ENCODE assay signal across 19 cellular contexts in genomic region chr10:103620891-103621777, GRCh38.
A peak's percentile ranks its signal among the peaks of the same experiment; 100 is the strongest.
DNase-seq lines count a peak whose midpoint lies in the region; ATAC-seq, FAIRE-seq and TF ChIP-seq lines count a peak whose summit lies in the region.
"Had no signal": no experiment of that assay in that cellular context is flagged by ENCODE, and none has a peak within 500 bp of the region (broad histone marks: within the 10 kb centered on the region; RNA-seq: fewer than 3 reads in every experiment).

No MANE protein-coding gene starts in this region.

- H3K27me3 Mint-ChIP-seq in HFFc6 (ENCODE audit: insufficient read depth), result peaks cover 17% of the 10 kb centered on the region
- no peaks in the 10 kb centered on the region for H3K27me3 Mint-ChIP-seq in activated naive CD4-positive, alpha-beta T cell treated with anti-CD3 and anti-CD28 coated beads, Interleukin-2, amount 10 ng/mL, durations not matched to agents 7 days and 5 days
- H3K27me3 Mint-ChIP-seq: naive thymus-derived CD4-positive, alpha-beta T cell had no signal

- POLR2A ChIA-PET in K562 (lab: Yijun Ruan, JAX), result interaction anchor here (0.6 to 1.0 kb wide), 3 partner anchors 9 to 155 kb away, joined by 3 to 4 read pairs (median 3); no protein-coding TSS in a partner anchor

- H3K4ac ChIP-seq in mesenchymal stem cell (ENCODE audit: low read depth in 1 of 2, low read length in 2 of 2), result no peak overlapping the region

- in situ Hi-C loops in K562 (cut with MboI), result no loop called here

- H2AK5ac ChIP-seq in mesenchymal stem cell (ENCODE audit: low read length, severe bottlenecking), result no peak overlapping the region

- no peak overlapping the region for H3K23ac ChIP-seq in mesenchymal stem cell (ENCODE audit: low read length in 2 of 2)

- intact Hi-C loops in K562 (cut with micrococcal nuclease), result no loop called here

- TF ChIP-seq CTCF in HFFc6 (IDR thresholded peaks at IDR 0.05) (no peak), K562 (IDR thresholded peaks at IDR 0.05 in 2 of 3, conservative IDR thresholded peaks at IDR 0.05 in 1 of 3; ENCODE audit: insufficient read depth in 2 of 3, low read depth in 1 of 3, low read length in 3 of 3) (no peak), thoracic aorta (IDR thresholded peaks at IDR 0.05) (no peak)

- 83% methylated on average over 12 of the region's 15 CpGs for WGBS in K562 (ENCODE audit: insufficient coverage, low coverage, missing lambda C conversion rate)
- 95% methylated on average over 15 of the region's 15 CpGs for WGBS in mesenchymal stem cell

- H3K27ac ChIP-seq in K562 (ENCODE audit: extremely low read depth, low read depth, low read length), result no peak overlapping the region; the same call in 2 of the 3 replicates
- H3K27ac ChIP-seq in mesenchymal stem cell (ENCODE audit: low read length, poor library complexity, severe bottlenecking), result no peak overlapping the region
- H3K27ac ChIP-seq in thoracic aorta, result peak overlapping the region; percentile 71 to 78
- H3K27ac ChIP-seq: epithelial cell of prostate had no signal

- H3K27me3 ChIP-seq in K562 (ENCODE audit: control insufficient read depth in 2 of 2, insufficient read depth in 2 of 2, low read length in 2 of 2) (no peaks in the 10 kb centered on the region), mesenchymal stem cell (ENCODE audit: control insufficient read depth in 1 of 2, insufficient read depth in 1 of 2, low read length in 2 of 2) (no peaks in the 10 kb centered on the region), thoracic aorta (replicated peaks; ENCODE audit: insufficient read depth) (no peaks in the 10 kb centered on the region)
- H3K27me3 ChIP-seq: Peyer's patch had no signal

- peaks cover 4% of the 10 kb centered on the region for H3K9me1 ChIP-seq in K562 (ENCODE audit: control insufficient read depth, insufficient read depth, low read length)

- ATAC-seq in K562, result no peak
- ATAC-seq in thoracic aorta (ENCODE audit: insufficient number of reproducible peaks, low FRiP score, low read depth), result no peak
- no peak for ATAC-seq in HG02938 (IDR thresholded peaks at IDR 0.05; ENCODE audit: unreplicated experiment)
- ATAC-seq: naive thymus-derived CD4-positive, alpha-beta T cell; SK-N-SH treated with all-trans-retinoic acid at 6 μM for 48 hours had no signal

- H3K14ac ChIP-seq in mesenchymal stem cell (ENCODE audit: low read length in 2 of 2), result no peak overlapping the region

- DNase-seq in HFFc6, result no peak
- DNase-seq in K562 (ENCODE audit: extremely low read depth in 1 of 4, low spot score in 3 of 4), result no peak
- no peak for DNase-seq in mesenchymal stem cell
- no peak for DNase-seq in thoracic aorta (ENCODE audit: low spot score)
- no peak for DNase-seq in activated naive CD4-positive, alpha-beta T cell treated with anti-CD3 and anti-CD28 coated beads, Interleukin-2, amount 10 ng/mL, durations not matched to agents 7 days and 5 days
- DNase-seq in cortex of kidney (lab: John Stamatoyannopoulos, UW), result no peak
- DNase-seq: activated CD4-positive, alpha-beta T cell treated with anti-CD3 and anti-CD28 coated beads for 4 hours; activated effector memory CD4-positive, alpha-beta T cell treated with Interleukin-2 at 50 U/mL for 16 hours; Calu3; GDM1; Karpas-422; naive thymus-derived CD4-positive, alpha-beta T cell; NCI-H1417 treated with DMSO at 0.1 percent for 48 hours; Peyer's patch; stimulated activated CD4-positive, alpha-beta T cell treated with anti-CD3 and anti-CD28 coated beads, Interleukin-1b, Interleukin-23, amount 100 ng/mL, for 48 hours had no signal

- H3K4me3 ChIP-seq in K562 (no peak overlapping the region), mesenchymal stem cell (ENCODE audit: insufficient read depth in 1 of 2, low read depth in 1 of 2, low read length in 2 of 2) (peak overlapping the region in 1 of 2 experiments; percentile 1), thoracic aorta (no peak overlapping the region)
- H3K4me3 ChIP-seq: Peyer's patch had no signal

- no peaks in the 10 kb centered on the region for H4K20me1 ChIP-seq in K562 (replicated peaks; ENCODE audit: control insufficient read depth, insufficient read depth, low read length)

- CTCF ChIA-PET in K562 (lab: Yijun Ruan, JAX; ENCODE audit: low intra/inter-chr PET ratio), result no interaction called here
- CTCF ChIA-PET in activated naive CD4-positive, alpha-beta T cell treated with anti-CD3 and anti-CD28 coated beads, Interleukin-2, amount 10 ng/mL, durations not matched to agents 7 days and 5 days (lab: Charles Lee), result no interaction called here

- no peak overlapping the region for H4K8ac ChIP-seq in mesenchymal stem cell (ENCODE audit: low read length)

- H3K4me3 Mint-ChIP-seq in HFFc6, result no peak overlapping the region
- H3K4me3 Mint-ChIP-seq in activated naive CD4-positive, alpha-beta T cell treated with anti-CD3 and anti-CD28 coated beads, Interleukin-2, amount 10 ng/mL, durations not matched to agents 7 days and 5 days, result no peak overlapping the region
- H3K4me3 Mint-ChIP-seq: naive thymus-derived CD4-positive, alpha-beta T cell had no signal

- H3K4me1 ChIP-seq in K562 (replicated peaks in 1 of 2; ENCODE audit: control insufficient read depth in 2 of 2, insufficient read depth in 2 of 2, low read length in 2 of 2), result peaks cover 42 to 65% of the 10 kb centered on the region in 2 experiments
- H3K4me1 ChIP-seq in mesenchymal stem cell (ENCODE audit: control insufficient read depth, insufficient read depth, low read depth, low read length), result no peaks in the 10 kb centered on the region
- peaks cover 38 to 69% of the 10 kb centered on the region in 2 donors for H3K4me1 ChIP-seq in thoracic aorta (ENCODE audit: control insufficient read depth in 1 of 2, low read depth in 2 of 2)

- H3K9me3 Mint-ChIP-seq in HFFc6, result no peaks in the 10 kb centered on the region
- no peaks in the 10 kb centered on the region for H3K9me3 Mint-ChIP-seq in activated naive CD4-positive, alpha-beta T cell treated with anti-CD3 and anti-CD28 coated beads, Interleukin-2, amount 10 ng/mL, durations not matched to agents 7 days and 5 days
- H3K9me3 Mint-ChIP-seq: naive thymus-derived CD4-positive, alpha-beta T cell had no signal

- H3K79me1 ChIP-seq in mesenchymal stem cell (replicated peaks; ENCODE audit: low read length, poor library complexity, severe bottlenecking), result no peaks in the 10 kb centered on the region

- no peak overlapping the region for H2BK120ac ChIP-seq in mesenchymal stem cell (ENCODE audit: low read depth, low read length)

- peak overlapping the region; percentile 53 for H4K91ac ChIP-seq in mesenchymal stem cell (ENCODE audit: low read length)

- H3K36me3 Mint-ChIP-seq in HFFc6 (ENCODE audit: low read depth), result peaks cover 28% of the 10 kb centered on the region
- peaks cover 3% of the 10 kb centered on the region for H3K36me3 Mint-ChIP-seq in activated naive CD4-positive, alpha-beta T cell treated with anti-CD3 and anti-CD28 coated beads, Interleukin-2, amount 10 ng/mL, durations not matched to agents 7 days and 5 days

- BruUV-seq in K562 (replicated peaks; lab: Mats Ljungman, UMichigan), result TSS peak; percentile 38

- FAIRE-seq in K562 (lab: Jason Lieb, UNC), result no peak
- FAIRE-seq: astrocyte had no signal

- no peak overlapping the region for H2AFZ ChIP-seq in K562 (ENCODE audit: low read depth, low read length)
- no peak overlapping the region for H2AFZ ChIP-seq in mesenchymal stem cell (ENCODE audit: low read depth, low read length)

- H3K36me3 ChIP-seq in K562 (ENCODE audit: control insufficient read depth, insufficient read depth, low read length), result peaks cover 41% of the 10 kb centered on the region; the same call in 2 of the 3 replicates
- H3K36me3 ChIP-seq in mesenchymal stem cell (ENCODE audit: control insufficient read depth in 1 of 2, insufficient read depth in 2 of 2, low read depth in 1 of 2, low read length in 2 of 2), result peaks cover 64 to 77% of the 10 kb centered on the region in 2 experiments
- peaks cover 18% of the 10 kb centered on the region for H3K36me3 ChIP-seq in thoracic aorta

- no peaks in the 10 kb centered on the region for H3K9me3 ChIP-seq in K562 (replicated peaks; ENCODE audit: control insufficient read depth, insufficient read depth, low read depth, low read length)
- H3K9me3 ChIP-seq in mesenchymal stem cell (ENCODE audit: control insufficient read depth, low read length), result no peaks in the 10 kb centered on the region
- H3K9me3 ChIP-seq in thoracic aorta, result no peaks in the 10 kb centered on the region
- H3K9me3 ChIP-seq: Peyer's patch had no signal

- peak overlapping the region; percentile 55; the same call in 1 of the 2 replicates for H3K4me2 ChIP-seq in K562 (ENCODE audit: insufficient read depth, low read length)
- no peak overlapping the region for H3K4me2 ChIP-seq in mesenchymal stem cell (ENCODE audit: low read length, poor library complexity, severe bottlenecking)

- no peak overlapping the region for H2BK5ac ChIP-seq in mesenchymal stem cell (ENCODE audit: low read depth, low read length, poor library complexity, severe bottlenecking)

- TF ChIP-seq EP300 in K562 (IDR thresholded peaks at IDR 0.05; ENCODE audit: low read length), result no peak

- H3K4me1 Mint-ChIP-seq in HFFc6 (ENCODE audit: low read depth), result peaks cover 49% of the 10 kb centered on the region
- no peaks in the 10 kb centered on the region for H3K4me1 Mint-ChIP-seq in activated naive CD4-positive, alpha-beta T cell treated with anti-CD3 and anti-CD28 coated beads, Interleukin-2, amount 10 ng/mL, durations not matched to agents 7 days and 5 days

- no peak overlapping the region for H3K18ac ChIP-seq in mesenchymal stem cell (ENCODE audit: low read depth in 1 of 2, low read length in 2 of 2)

- H3K27ac Mint-ChIP-seq in HFFc6, result peak overlapping the region; percentile 11
- no peak overlapping the region for H3K27ac Mint-ChIP-seq in activated naive CD4-positive, alpha-beta T cell treated with anti-CD3 and anti-CD28 coated beads, Interleukin-2, amount 10 ng/mL, durations not matched to agents 7 days and 5 days
- H3K27ac Mint-ChIP-seq: naive thymus-derived CD4-positive, alpha-beta T cell had no signal

- H3K9ac ChIP-seq in K562 (ENCODE audit: insufficient read depth in 1 of 2, low read depth in 2 of 2, low read length in 2 of 2) (peak overlapping the region; percentile 14 to 80), mesenchymal stem cell (ENCODE audit: low read length) (peak overlapping the region; percentile 68)

- peaks cover 5% of the 10 kb centered on the region; the same call in 2 of the 3 replicates for H3K79me2 ChIP-seq in K562 (ENCODE audit: control insufficient read depth, insufficient read depth, low read length)

- H2BK12ac ChIP-seq in mesenchymal stem cell (ENCODE audit: low read length in 2 of 2), result no peak overlapping the region

- no peak overlapping the region for H2BK15ac ChIP-seq in mesenchymal stem cell (ENCODE audit: low read depth, poor library complexity, severe bottlenecking)

- TF ChIP-seq RAD21 in K562 (CRISPR knock-in tag; conservative IDR thresholded peaks at IDR 0.05 in 1 of 2, IDR thresholded peaks at IDR 0.05 in 1 of 2), result no peak

- no peak for TF ChIP-seq POLR2A in K562 (conservative IDR thresholded peaks at IDR 0.05)

TF ChIP-seq in K562, 482 proteins besides CTCF, POLR2A, EP300 and RAD21 (continues in another document):
- TF ChIP-seq TAF7 (tag; IDR thresholded peaks at IDR 0.05) (no peak), ZKSCAN1 (IDR thresholded peaks at IDR 0.05; ENCODE audit: low read depth, low read length) (no peak), WHSC1 (IDR thresholded peaks at IDR 0.05; ENCODE audit: low read length) (peak; percentile 69), MAFG (tag; conservative IDR thresholded peaks at IDR 0.05) (no peak), HSF4 (CRISPR knock-in tag; IDR thresholded peaks at IDR 0.05; ENCODE audit: borderline replicate concordance) (no peak), ELF2 (CRISPR knock-in tag; IDR thresholded peaks at IDR 0.05) (no peak)

Comparison
In these comparisons a context has a peak if more than half of its experiments do, and no peak if none do; other contexts are left out.
1. H3K27ac ChIP-seq: peak in thoracic aorta (2 of 2); none in K562 (single experiment) and mesenchymal stem cell (single experiment).